Comparison of ENCODE assay signal across 17 cellular contexts in the genomic region with DNA sequence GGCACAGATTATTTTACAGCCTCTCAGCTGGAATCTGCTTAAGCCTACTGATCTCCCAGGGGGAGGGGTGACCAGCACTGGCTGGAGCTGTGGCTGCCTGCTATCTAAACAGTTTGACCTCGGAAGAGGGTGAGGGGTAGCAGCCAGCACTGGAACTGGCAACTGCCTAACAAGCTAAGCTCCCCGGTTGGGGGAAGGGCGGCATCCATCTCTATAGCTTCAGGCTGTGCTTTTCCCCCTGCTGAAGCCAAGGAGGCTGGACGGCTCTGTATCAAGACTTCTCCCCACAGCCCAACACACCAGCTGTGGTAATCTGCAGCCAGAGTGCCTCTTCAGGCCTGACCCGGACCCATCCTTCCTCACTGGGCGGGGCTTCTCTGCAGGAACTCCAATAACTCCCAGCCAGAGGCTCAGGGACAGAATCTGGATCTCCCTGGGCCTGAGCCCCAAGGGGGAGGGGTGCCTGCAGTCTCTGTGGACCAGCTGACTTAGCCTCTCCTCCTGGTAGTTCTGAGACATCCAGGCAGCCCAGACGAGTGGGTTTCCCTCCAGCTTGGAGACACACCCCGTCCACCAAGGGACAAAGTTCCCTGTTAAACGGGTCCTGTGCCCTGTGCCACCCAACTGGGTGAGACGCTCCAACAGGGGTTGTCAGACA.
DNase-seq lines count a peak whose midpoint lies in the region; ATAC-seq, FAIRE-seq and TF ChIP-seq lines count a peak whose summit lies in the region.
"Had no signal": no experiment of that assay in that cellular context is flagged by ENCODE, and none has a peak within 500 bp of the region (broad histone marks: within the 10 kb centered on the region; RNA-seq: fewer than 3 reads in every experiment).

No MANE protein-coding gene starts in this region.

- peaks cover 11 to 16% of the 10 kb centered on the region in 2 experiments for H3K4me1 Mint-ChIP-seq in H9
- H3K4me1 Mint-ChIP-seq: CD4-positive, CD25-positive, alpha-beta regulatory T cell had no signal

- H3K27ac Mint-ChIP-seq in H9: no peak overlapping the region

- H2BK12ac ChIP-seq in H9 (ENCODE audit: insufficient read length, low read depth, low read length): no peak overlapping the region

- H3K27me3 Mint-ChIP-seq in H9 (ENCODE audit: low read depth): no peaks in the 10 kb centered on the region
- H3K27me3 Mint-ChIP-seq: CD4-positive, CD25-positive, alpha-beta regulatory T cell had no signal

- intact Hi-C loops in kidney (cut with DNase I): no loop called here
- intact Hi-C loops in colonic mucosa (cut with DNase I): no loop called here

- H3K14ac ChIP-seq in H9 (ENCODE audit: insufficient read depth, low read length): no peak overlapping the region

- H3K4me1 ChIP-seq in BE2C (no peaks in the 10 kb centered on the region), H9 (ENCODE audit: insufficient read depth, low read length) (no peaks in the 10 kb centered on the region; the same call in 1 of the 2 replicates), kidney (ENCODE audit: control insufficient read depth in 1 of 2, insufficient read depth in 1 of 2, low read depth in 1 of 2, low read length in 2 of 2) (no peaks in the 10 kb centered on the region), colonic mucosa (no peaks in the 10 kb centered on the region)

- H3T11ph ChIP-seq in H9 (ENCODE audit: low read length): no peak overlapping the region

- no peaks in the 10 kb centered on the region for H3K79me2 ChIP-seq in H9 (ENCODE audit: insufficient read depth, low read length)

- peaks cover 11 to 22% of the 10 kb centered on the region in 2 experiments; a peak in 3 of 5 replicates for H3K9me3 Mint-ChIP-seq in H9

- no peak overlapping the region for H3K4ac ChIP-seq in H9 (ENCODE audit: low read depth, low read length)

- no peaks in the 10 kb centered on the region for H3K79me1 ChIP-seq in H9 (ENCODE audit: insufficient read depth, low read depth, low read length, poor library complexity, severe bottlenecking)

- H2BK15ac ChIP-seq in H9 (ENCODE audit: low read depth, low read length): no peak overlapping the region

- TF ChIP-seq CTCF in BE2C (IDR thresholded peaks at IDR 0.05; ENCODE audit: low read depth, low read length) (no peak), H9 (conservative IDR thresholded peaks at IDR 0.05) (no peak), WERI-Rb-1 (IDR thresholded peaks at IDR 0.05; ENCODE audit: low read depth, low read length) (no peak), kidney (IDR thresholded peaks at IDR 0.05; ENCODE audit: borderline replicate concordance, extremely low read depth, insufficient read depth) (no peak), omental fat pad (IDR thresholded peaks at IDR 0.05) (no peak), colonic mucosa (IDR thresholded peaks at IDR 0.05) (no peak)

- no peak overlapping the region for H4K91ac ChIP-seq in H9 (ENCODE audit: insufficient read length, low read depth, low read length)

- no peak overlapping the region for H4K5ac ChIP-seq in H9 (ENCODE audit: insufficient read length, low read depth, low read length)

- no peak overlapping the region for H3K4me2 ChIP-seq in H9 (ENCODE audit: insufficient read depth, insufficient read length, low read length)

- H2BK20ac ChIP-seq in H9 (ENCODE audit: low read depth, low read length, poor library complexity, severe bottlenecking): no peak overlapping the region

- H3K36me3 ChIP-seq in BE2C (no peaks in the 10 kb centered on the region), WERI-Rb-1 (no peaks in the 10 kb centered on the region), kidney (ENCODE audit: control insufficient read depth in 1 of 2, insufficient read depth in 2 of 2, low read length in 2 of 2) (no peaks in the 10 kb centered on the region), colonic mucosa (no peaks in the 10 kb centered on the region)

- H3K27ac ChIP-seq in H9 (ENCODE audit: insufficient read length, low read depth, low read length): no peak overlapping the region
- peak overlapping the region; percentile 35 for H3K27ac ChIP-seq in WERI-Rb-1
- no peak overlapping the region for H3K27ac ChIP-seq in kidney (ENCODE audit: low read depth in 2 of 2, low read length in 2 of 2)
- H3K27ac ChIP-seq in colonic mucosa: no peak overlapping the region
- H3K27ac ChIP-seq: SK-N-MC had no signal

- no peaks in the 10 kb centered on the region for H3K9me3 ChIP-seq in BE2C
- H3K9me3 ChIP-seq in H9 (ENCODE audit: control insufficient read depth, low read depth, low read length): no peaks in the 10 kb centered on the region
- H3K9me3 ChIP-seq in WERI-Rb-1 (ENCODE audit: severe bottlenecking): no peaks in the 10 kb centered on the region
- no peaks in the 10 kb centered on the region for H3K9me3 ChIP-seq in kidney (ENCODE audit: control insufficient read depth in 1 of 2, low read length in 2 of 2)
- H3K9me3 ChIP-seq in colonic mucosa: no peaks in the 10 kb centered on the region

- no peak overlapping the region for H3K4me3 ChIP-seq in BE2C (ENCODE audit: low read depth, low read length)
- no peak overlapping the region for H3K4me3 ChIP-seq in WERI-Rb-1 (ENCODE audit: low read depth, low read length)
- no peak overlapping the region for H3K4me3 ChIP-seq in kidney (ENCODE audit: low read length in 2 of 2)
- no peak overlapping the region for H3K4me3 ChIP-seq in colonic mucosa
- H3K4me3 ChIP-seq: K562, SK-N-MC had no signal

- H3K27me3 ChIP-seq in BE2C (no peaks in the 10 kb centered on the region), H9 (ENCODE audit: insufficient read depth, low read length) (no peaks in the 10 kb centered on the region), WERI-Rb-1 (ENCODE audit: insufficient read depth, low read depth, severe bottlenecking) (no peaks in the 10 kb centered on the region), colonic mucosa (no peaks in the 10 kb centered on the region)

- no peak overlapping the region for H2AK5ac ChIP-seq in H9 (ENCODE audit: insufficient read length, low read length)

- no peak overlapping the region for H3K4me3 Mint-ChIP-seq in H9
- H3K4me3 Mint-ChIP-seq: CD4-positive, CD25-positive, alpha-beta regulatory T cell had no signal

- ATAC-seq in omental fat pad (ENCODE audit: low FRiP score): no peak
- no peak for ATAC-seq in GM21390 (IDR thresholded peaks at IDR 0.05; ENCODE audit: unreplicated experiment)
- ATAC-seq: K562 had no signal

- DNase-seq in BE2C: peak; percentile 14
- peak; percentile 41 for DNase-seq in H9
- peak; percentile 90 for DNase-seq in WERI-Rb-1
- DNase-seq in kidney: peak; percentile 44
- no peak for DNase-seq in omental fat pad (ENCODE audit: low spot score)
- DNase-seq in colonic mucosa: no peak
- DNase-seq: AML-193; CD4-positive, CD25-positive, alpha-beta regulatory T cell; DMS79 treated with DMSO at 0.1 percent for 48 hours; GF-D8; HCEC 1CT; NCI-H1436; NCI-H2029 treated with DMSO at 0.1 percent for 48 hours had no signal

- no peak for FAIRE-seq in kidney (lab: Jason Lieb, UNC)
- FAIRE-seq: HTR-8/SVneo, K562 had no signal

- H4K20me1 ChIP-seq in H9 (ENCODE audit: control insufficient read depth, insufficient read depth, insufficient read length): no peaks in the 10 kb centered on the region

- H3K23ac ChIP-seq in H9 (ENCODE audit: insufficient read length, low read depth, low read length): no peak overlapping the region

- H4K8ac ChIP-seq in H9 (replicated peaks; ENCODE audit: insufficient read length, low read depth, low read length): peak overlapping the region; percentile 52

- no peak overlapping the region for H3K18ac ChIP-seq in H9 (ENCODE audit: insufficient read length, low read depth, low read length)

- H3K56ac ChIP-seq in H9 (ENCODE audit: insufficient read length, low read depth, low read length): no peak overlapping the region

- H3K9ac ChIP-seq in H9 (ENCODE audit: extremely low read depth, insufficient read length, low read length) (no peak overlapping the region), kidney (ENCODE audit: low read length in 2 of 2) (no peak overlapping the region), colonic mucosa (ENCODE audit: low read depth in 2 of 2, low read length in 2 of 2) (no peak overlapping the region)

- H3K23me2 ChIP-seq in H9 (ENCODE audit: insufficient read length, low read depth, low read length, poor library complexity, severe bottlenecking): no peaks in the 10 kb centered on the region

- H3K36me3 Mint-ChIP-seq in H9 (ENCODE audit: insufficient read depth in 1 of 3, low read depth in 3 of 3): peaks cover 3 to 21% (median 16%) of the 10 kb centered on the region in 3 experiments; a peak in 5 of 7 replicates
- H3K36me3 Mint-ChIP-seq: CD4-positive, CD25-positive, alpha-beta regulatory T cell had no signal

- no CpG with 5 or more reads among the region's 10 CpGs for WGBS in H9 (ENCODE audit: extremely low coverage, insufficient read length, low lambda C conversion rate)

- H2BK5ac ChIP-seq in H9 (ENCODE audit: insufficient read length, low read length): no peak overlapping the region

- H2AFZ ChIP-seq in H9 (ENCODE audit: low read length): no peak overlapping the region

- no peak overlapping the region for H2BK120ac ChIP-seq in H9 (ENCODE audit: low read depth, low read length, poor library complexity, severe bottlenecking)

Comparison
In these comparisons a context has a peak if more than half of its experiments do, and no peak if none do; other contexts are left out.
1. DNase-seq: peak in BE2C (single experiment), H9 (single experiment), WERI-Rb-1 (single experiment) and kidney (single experiment); none in omental fat pad (single experiment) and colonic mucosa (single experiment).